ENCODE assay signal across 20 cellular contexts in genomic region chr4:77113069-77113468, GRCh38. TPM values are rescaled to one million over a fixed set of nuclear protein-coding genes. Genes with fewer than 3 reads are reported as not detected.
DNase-seq lines count a peak whose midpoint lies in the region; ATAC-seq, FAIRE-seq and TF ChIP-seq lines count a peak whose summit lies in the region.
"Had no signal": no experiment of that assay in that cellular context is flagged by ENCODE, and none has a peak within 500 bp of the region (broad histone marks: within the 10 kb centered on the region; RNA-seq: fewer than 3 reads in every experiment).

No MANE protein-coding gene starts in this region.

- no peak overlapping the region for H3K27ac Mint-ChIP-seq in activated CD8-positive, alpha-beta memory T cell treated with anti-CD3 and anti-CD28 coated beads, Interleukin-2, amount 10 ng/mL, durations not matched to agents 7 days and 5 days

- H3K9me3 Mint-ChIP-seq in activated CD8-positive, alpha-beta memory T cell treated with anti-CD3 and anti-CD28 coated beads, Interleukin-2, amount 10 ng/mL, durations not matched to agents 7 days and 5 days (ENCODE audit: low read depth), result no peaks in the 10 kb centered on the region

- H4K8ac ChIP-seq in H1 (ENCODE audit: extremely low read depth, insufficient read depth, low read length) (no peak overlapping the region), neuronal stem cell (ENCODE audit: low read depth, low read length) (no peak overlapping the region)

- H2BK5ac ChIP-seq in H1 (ENCODE audit: low read depth, low read length) (no peak overlapping the region), neuronal stem cell (ENCODE audit: low read length) (no peak overlapping the region)

- TF ChIP-seq CTCF in H1 (IDR thresholded peaks at IDR 0.05; ENCODE audit: control extremely low read depth in 1 of 3, insufficient read depth in 1 of 3, low read depth in 1 of 3, low read length in 3 of 3), result no peak

- no peak overlapping the region for H2BK12ac ChIP-seq in H1 (ENCODE audit: low read depth, low read length)
- H2BK12ac ChIP-seq in neuronal stem cell (ENCODE audit: low read length), result peak overlapping the region; percentile 22

- H3K4me3 Mint-ChIP-seq in activated CD8-positive, alpha-beta memory T cell treated with anti-CD3 and anti-CD28 coated beads, Interleukin-2, amount 10 ng/mL, durations not matched to agents 7 days and 5 days, result no peak overlapping the region
- H3K4me3 Mint-ChIP-seq: CD14-positive monocyte; CD4-positive, alpha-beta memory T cell had no signal

- H3K23ac ChIP-seq in H1 (ENCODE audit: insufficient read length) (no peak overlapping the region), neuronal stem cell (ENCODE audit: low read depth, low read length, poor library complexity) (no peak overlapping the region)

- H3K36me3 Mint-ChIP-seq in activated CD8-positive, alpha-beta memory T cell treated with anti-CD3 and anti-CD28 coated beads, Interleukin-2, amount 10 ng/mL, durations not matched to agents 7 days and 5 days, result peaks cover 1% of the 10 kb centered on the region
- H3K36me3 Mint-ChIP-seq: CD14-positive monocyte had no signal

- H3K4me1 ChIP-seq in H1 (replicated peaks in 1 of 4; ENCODE audit: control insufficient read depth in 3 of 4, insufficient read depth in 4 of 4, low read length in 3 of 4) (no peaks in the 10 kb centered on the region), neuronal stem cell (ENCODE audit: control insufficient read depth in 2 of 2, insufficient read depth in 1 of 2, low read depth in 1 of 2, low read length in 2 of 2) (no peaks in the 10 kb centered on the region)
- H3K4me1 ChIP-seq: BLaER1 had no signal

- H3K9me3 ChIP-seq in H1 (ENCODE audit: insufficient read depth in 2 of 2, low read depth in 1 of 2, low read length in 1 of 2) (no peaks in the 10 kb centered on the region), neuronal stem cell (replicated peaks in 1 of 2; ENCODE audit: control insufficient read depth in 2 of 2, insufficient read depth in 1 of 2, low read depth in 1 of 2, low read length in 2 of 2) (no peaks in the 10 kb centered on the region)
- H3K9me3 ChIP-seq: BLaER1 had no signal

- H2BK120ac ChIP-seq in H1 (replicated peaks; ENCODE audit: low read depth, low read length), result no peak overlapping the region
- no peak overlapping the region for H2BK120ac ChIP-seq in neuronal stem cell (ENCODE audit: low read depth, low read length)

- H3K79me1 ChIP-seq in H1 (ENCODE audit: low read depth, low read length) (no peaks in the 10 kb centered on the region), neuronal stem cell (ENCODE audit: low read depth, low read length) (no peaks in the 10 kb centered on the region)

- peaks cover 11% of the 10 kb centered on the region for H3K27me3 Mint-ChIP-seq in activated CD8-positive, alpha-beta memory T cell treated with anti-CD3 and anti-CD28 coated beads, Interleukin-2, amount 10 ng/mL, durations not matched to agents 7 days and 5 days

- H4K20me1 ChIP-seq in H1 (replicated peaks in 1 of 2; ENCODE audit: control insufficient read depth in 1 of 2, insufficient read depth in 2 of 2, low read length in 2 of 2), result no peaks in the 10 kb centered on the region
- H4K20me1 ChIP-seq: BLaER1 had no signal

- H3K18ac ChIP-seq in H1 (ENCODE audit: extremely low read depth, low read length) (no peak overlapping the region), neuronal stem cell (ENCODE audit: low read length) (peak overlapping the region; percentile 76)

- 84% methylated on average over 21 of the region's 29 CpGs; no CpG with 5 or more reads in 1 of the 2 experiments for WGBS in H1 (ENCODE audit: extremely low coverage in 1 of 2, insufficient coverage in 1 of 2, insufficient read length in 1 of 2, insufficient replicate concordance in 2 of 2, low coverage in 1 of 2, low lambda C conversion rate in 2 of 2, missing lambda C conversion rate in 1 of 2), 2 experiments
- no CpG with 5 or more reads among the region's 29 CpGs for WGBS in neuronal stem cell (ENCODE audit: extremely low coverage in 2 of 2, insufficient read length in 2 of 2, insufficient replicate concordance in 1 of 2), 2 donors

- H3K14ac ChIP-seq in H1 (ENCODE audit: insufficient read length) (no peak overlapping the region), neuronal stem cell (ENCODE audit: low read length) (no peak overlapping the region)

- H3K27ac ChIP-seq in H1 (ENCODE audit: low read depth, low read length) (no peak overlapping the region), neuronal stem cell (replicated peaks; ENCODE audit: low read length) (no peak overlapping the region)
- H3K27ac ChIP-seq: BLaER1 had no signal

- H3K4me3 ChIP-seq in H7 (ENCODE audit: insufficient read depth, low read depth, low read length) (no peak overlapping the region), H1 (ENCODE audit: extremely low read depth in 1 of 4, insufficient read depth in 2 of 4, low read depth in 3 of 4, low read length in 4 of 4) (no peak overlapping the region), neuronal stem cell (ENCODE audit: low read length in 2 of 2) (no peak overlapping the region)
- H3K4me3 ChIP-seq: BLaER1 had no signal

- no peak overlapping the region for H4K5ac ChIP-seq in H1 (ENCODE audit: insufficient read length, low read depth, low read length)

- H4K91ac ChIP-seq in H1 (replicated peaks; ENCODE audit: insufficient read length, low read length) (no peak overlapping the region), neuronal stem cell (ENCODE audit: low read depth, low read length, poor library complexity) (no peak overlapping the region)

- H3K4me1 Mint-ChIP-seq in activated CD8-positive, alpha-beta memory T cell treated with anti-CD3 and anti-CD28 coated beads, Interleukin-2, amount 10 ng/mL, durations not matched to agents 7 days and 5 days, result no peaks in the 10 kb centered on the region
- H3K4me1 Mint-ChIP-seq: CD14-positive monocyte; CD4-positive, alpha-beta memory T cell had no signal

- H3K9ac ChIP-seq in H1 (replicated peaks in 1 of 4; ENCODE audit: extremely low read depth in 1 of 4, low read depth in 3 of 4, low read length in 3 of 4), result no peak overlapping the region
- H3K9ac ChIP-seq in neuronal stem cell (ENCODE audit: low read depth, low read length, poor library complexity), result peak overlapping the region; percentile 21
- H3K9ac ChIP-seq: BLaER1 had no signal

- H2BK20ac ChIP-seq in H1 (ENCODE audit: low read length), result no peak overlapping the region

- H2AFZ ChIP-seq in H1 (ENCODE audit: low read length) (peak overlapping the region; percentile 40; the same call in 1 of the 2 replicates), neuronal stem cell (ENCODE audit: low read length) (peak overlapping the region; percentile 17)

- POLR2A ChIA-PET in H1 (lab: Charles Lee; ENCODE audit: partially characterized antibody), result no interaction called here

- H3K4me2 ChIP-seq in H1 (ENCODE audit: insufficient read depth in 1 of 2, low read depth in 2 of 2, low read length in 2 of 2), result no peak overlapping the region
- no peak overlapping the region for H3K4me2 ChIP-seq in neuronal stem cell (ENCODE audit: insufficient read depth, low read length, poor library complexity, severe bottlenecking)
- H3K4me2 ChIP-seq: BLaER1 had no signal

- H3K36me3 ChIP-seq in H7 (replicated peaks; ENCODE audit: control insufficient read depth, insufficient read depth, low read length) (no peaks in the 10 kb centered on the region), H1 (ENCODE audit: control insufficient read depth in 2 of 4, insufficient read depth in 4 of 4, low read length in 3 of 4) (no peaks in the 10 kb centered on the region), neuronal stem cell (replicated peaks in 1 of 2; ENCODE audit: control insufficient read depth in 2 of 2, insufficient read depth in 2 of 2, low read length in 2 of 2) (no peaks in the 10 kb centered on the region)
- H3K36me3 ChIP-seq: BLaER1 had no signal

- no peaks in the 10 kb centered on the region for H3K27me3 ChIP-seq in H7 (ENCODE audit: control insufficient read depth, insufficient read depth, low read length)
- no peaks in the 10 kb centered on the region for H3K27me3 ChIP-seq in H1 (replicated peaks in 1 of 4; ENCODE audit: control insufficient read depth in 3 of 4, extremely low read depth in 1 of 4, insufficient read depth in 3 of 4, low read length in 3 of 4)
- peaks cover 0 to 12% (median 0%) of the 10 kb centered on the region in 3 experiments for H3K27me3 ChIP-seq in neuronal stem cell (ENCODE audit: control insufficient read depth in 3 of 3, insufficient read depth in 3 of 3, low read depth in 1 of 3, low read length in 3 of 3)
- H3K27me3 ChIP-seq: BLaER1 had no signal

- no peak for TF ChIP-seq EP300 in H1 (IDR thresholded peaks at IDR 0.05; ENCODE audit: borderline replicate concordance in 1 of 2, low read depth in 2 of 2, low read length in 2 of 2)

- FAIRE-seq in H1 (lab: Jason Lieb, UNC), result no peak
- FAIRE-seq: GM12892, GM18507, HTR-8/SVneo had no signal

- CTCF ChIA-PET in H1 (lab: Charles Lee; ENCODE audit: partially characterized antibody), result interaction anchor here (1.6 to 1.7 kb wide), 2 partner anchors 15 to 18 kb away, joined by 5 read pairs; no protein-coding TSS in a partner anchor
- CTCF ChIA-PET in activated CD8-positive, alpha-beta memory T cell treated with anti-CD3 and anti-CD28 coated beads, Interleukin-2, amount 10 ng/mL, durations not matched to agents 7 days and 5 days (lab: Charles Lee), result no interaction called here

- H3K79me2 ChIP-seq in H1 (ENCODE audit: control insufficient read depth in 1 of 2, insufficient read depth in 2 of 2, low read length in 2 of 2), result no peaks in the 10 kb centered on the region

- DNase-seq in H7, result peak; percentile 35
- no peak for DNase-seq in H1 (ENCODE audit: low read depth in 1 of 2, low spot score in 2 of 2)
- no peak for DNase-seq in neuronal stem cell (ENCODE audit: low spot score)
- DNase-seq in NOMO-1 treated with dmso at 0.1 percent for 144 hours (lab: John Stamatoyannopoulos, UW; ENCODE audit: unreplicated experiment), result no peak
- DNase-seq in activated CD8-positive, alpha-beta memory T cell treated with anti-CD3 and anti-CD28 coated beads, Interleukin-2, amount 10 ng/mL, durations not matched to agents 7 days and 5 days, result no peak
- DNase-seq in cerebellum (ENCODE audit: low spot score), result no peak
- DNase-seq: 8988T; CD4-positive, alpha-beta memory T cell; DMS153; DMS79; GDM1; GOT3; HCEC 1CT; IMR-90 had no signal

- TF ChIP-seq POLR2A in H1 (IDR thresholded peaks at IDR 0.05; ENCODE audit: control extremely low read depth in 1 of 2, low read depth in 2 of 2, low read length in 2 of 2), result no peak

- no peak for TF ChIP-seq RAD21 in H1 (IDR thresholded peaks at IDR 0.05 in 1 of 2, conservative IDR thresholded peaks at IDR 0.05 in 1 of 2; ENCODE audit: low read depth in 2 of 2, low read length in 2 of 2)

- ATAC-seq in activated CD8-positive, alpha-beta memory T cell treated with anti-CD3 and anti-CD28 coated beads, Interleukin-2, amount 10 ng/mL, durations not matched to agents 7 days and 5 days, result no peak
- no peak for ATAC-seq in GM18861 (IDR thresholded peaks at IDR 0.05; ENCODE audit: unreplicated experiment)

- H2BK15ac ChIP-seq in H1 (ENCODE audit: low read length) (no peak overlapping the region), neuronal stem cell (ENCODE audit: low read length) (peak overlapping the region; percentile 71)

- no peaks in the 10 kb centered on the region; the same call in 1 of the 2 replicates for H3K23me2 ChIP-seq in H1 (ENCODE audit: low read depth, low read length)

- H3K4ac ChIP-seq in H1 (replicated peaks; ENCODE audit: insufficient read length, low read depth, low read length), result no peak overlapping the region
- H3K4ac ChIP-seq in neuronal stem cell (ENCODE audit: low read length), result no peak overlapping the region

- H2AK5ac ChIP-seq in H1 (ENCODE audit: low read depth, low read length) (no peak overlapping the region), neuronal stem cell (ENCODE audit: low read depth, low read length) (peak overlapping the region; percentile 35)

- H3K56ac ChIP-seq in H1 (replicated peaks; ENCODE audit: insufficient read length, low read depth, low read length), result no peak overlapping the region

RNA-seq across cellular contexts. Expression of gene CCNI, which starts 37.3 kb away (rescaled TPM):
- 149 and 177 TPM in 2 replicates for total RNA-seq in H7 (2014; rRNA removed; shearing (Covaris generic))
- 223 and 234 TPM in 2 replicates for total RNA-seq in H1 (2021; fragmentation: NEBNext Ultra II Directional; extraction: Animal tissue kit (Norgen Biotek cat#: 25700))
- 64.8 and 97.8 TPM in 2 replicates for polyA plus RNA-seq in H1 (2011; rRNA removed)
- 81.2 TPM for polyA plus RNA-seq in H1 (2011; cell fraction: cytosol; rRNA removed)
- polyA plus RNA-seq in H1 (2011; cell fraction: nucleus; rRNA removed), result 37.7 TPM
- 164 to 315 TPM (median 178 TPM) in 4 replicates for polyA plus RNA-seq in H1 (2012, experiment 1 of 2)
- polyA plus RNA-seq in H1 (2012, experiment 2 of 2), result 92.4 TPM
- polyA plus RNA-seq in H1 (2013, experiment 1 of 2), result 165 TPM
- polyA plus RNA-seq in H1 (2013, experiment 2 of 2), result 165 TPM
- polyA minus RNA-seq in H1 (2011; rRNA and poly(A)+ RNA removed), result 348 and 404 TPM in 2 replicates
- 156 TPM for polyA minus RNA-seq in H1 (2011; cell fraction: cytosol; rRNA and poly(A)+ RNA removed)
- polyA minus RNA-seq in H1 (2011; cell fraction: nucleus; rRNA and poly(A)+ RNA removed), result 113 TPM
- 434 TPM for polyA plus RNA-seq in neuronal stem cell (2013, experiment 1 of 2)
- 452 TPM for polyA plus RNA-seq in neuronal stem cell (2013, experiment 2 of 2)
- total RNA-seq in activated CD8-positive, alpha-beta memory T cell treated with anti-CD3 and anti-CD28 coated beads, Interleukin-2, amount 10 ng/mL, durations not matched to agents 7 days and 5 days, result 100 to 1,000 TPM; 179 to 221 TPM
- total RNA-seq in cerebellum, result 296 TPM

RNA-seq across cellular contexts. Expression of gene CCNG2, which starts 43.9 kb away (rescaled TPM):
- total RNA-seq in H7 (2014; rRNA removed; shearing (Covaris generic)), result 6.2 and 8.6 TPM in 2 replicates
- 13.9 and 15.4 TPM in 2 replicates for total RNA-seq in H1 (2021; fragmentation: NEBNext Ultra II Directional; extraction: Animal tissue kit (Norgen Biotek cat#: 25700))
- polyA plus RNA-seq in H1 (2011; rRNA removed), result 2.2 and 3.5 TPM in 2 replicates
- 4.2 TPM for polyA plus RNA-seq in H1 (2011; cell fraction: cytosol; rRNA removed)
- 4.4 TPM for polyA plus RNA-seq in H1 (2011; cell fraction: nucleus; rRNA removed)
- 7.0 to 10.9 TPM (median 8.0 TPM) in 4 replicates for polyA plus RNA-seq in H1 (2012, experiment 1 of 2)
- 2.7 TPM for polyA plus RNA-seq in H1 (2012, experiment 2 of 2)
- 7.2 TPM for polyA plus RNA-seq in H1 (2013, experiment 1 of 2)
- polyA plus RNA-seq in H1 (2013, experiment 2 of 2), result 7.3 TPM
- polyA minus RNA-seq in H1 (2011; rRNA and poly(A)+ RNA removed), result 3.9 and 5.0 TPM in 2 replicates
- polyA minus RNA-seq in H1 (2011; cell fraction: cytosol; rRNA and poly(A)+ RNA removed), result 4.8 TPM
- 10.2 TPM for polyA minus RNA-seq in H1 (2011; cell fraction: nucleus; rRNA and poly(A)+ RNA removed)
- polyA plus RNA-seq in neuronal stem cell (2013, experiment 1 of 2), result 66.4 TPM
- 67.3 TPM for polyA plus RNA-seq in neuronal stem cell (2013, experiment 2 of 2)
- total RNA-seq in activated CD8-positive, alpha-beta memory T cell treated with anti-CD3 and anti-CD28 coated beads, Interleukin-2, amount 10 ng/mL, durations not matched to agents 7 days and 5 days, result 10 to 100 TPM; 20.8 to 21.6 TPM
- total RNA-seq in cerebellum, result 75.6 TPM
